ENCODE assay signal across 1 cellular context in the genomic region with DNA sequence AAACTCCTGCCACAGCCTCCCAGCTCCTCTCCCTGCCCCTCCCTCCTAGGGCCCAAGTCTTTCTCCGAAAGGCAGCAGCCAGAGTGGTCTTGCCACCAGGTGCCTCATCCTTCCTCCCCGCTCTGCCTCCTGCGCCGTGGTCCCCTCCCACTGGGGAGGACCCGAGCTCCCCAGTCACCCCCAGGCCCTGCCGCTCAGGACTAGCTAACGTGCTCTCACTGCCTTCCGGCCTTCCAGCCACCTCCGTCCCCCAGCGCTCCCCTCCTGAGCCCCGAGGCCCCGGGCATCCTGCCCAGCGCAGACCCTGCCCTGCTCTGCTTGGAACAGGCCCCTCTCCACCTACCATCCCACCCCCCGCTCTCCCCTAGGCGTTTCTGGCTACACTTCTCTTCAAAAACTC.
TF ChIP-seq lines count a peak whose summit lies in the region.

No MANE protein-coding gene starts in this region.

TF ChIP-seq in GM23338, 12 proteins besides CTCF, POLR2A, EP300 and RAD21 (continued from another document):
- TF ChIP-seq, protein P1, sequence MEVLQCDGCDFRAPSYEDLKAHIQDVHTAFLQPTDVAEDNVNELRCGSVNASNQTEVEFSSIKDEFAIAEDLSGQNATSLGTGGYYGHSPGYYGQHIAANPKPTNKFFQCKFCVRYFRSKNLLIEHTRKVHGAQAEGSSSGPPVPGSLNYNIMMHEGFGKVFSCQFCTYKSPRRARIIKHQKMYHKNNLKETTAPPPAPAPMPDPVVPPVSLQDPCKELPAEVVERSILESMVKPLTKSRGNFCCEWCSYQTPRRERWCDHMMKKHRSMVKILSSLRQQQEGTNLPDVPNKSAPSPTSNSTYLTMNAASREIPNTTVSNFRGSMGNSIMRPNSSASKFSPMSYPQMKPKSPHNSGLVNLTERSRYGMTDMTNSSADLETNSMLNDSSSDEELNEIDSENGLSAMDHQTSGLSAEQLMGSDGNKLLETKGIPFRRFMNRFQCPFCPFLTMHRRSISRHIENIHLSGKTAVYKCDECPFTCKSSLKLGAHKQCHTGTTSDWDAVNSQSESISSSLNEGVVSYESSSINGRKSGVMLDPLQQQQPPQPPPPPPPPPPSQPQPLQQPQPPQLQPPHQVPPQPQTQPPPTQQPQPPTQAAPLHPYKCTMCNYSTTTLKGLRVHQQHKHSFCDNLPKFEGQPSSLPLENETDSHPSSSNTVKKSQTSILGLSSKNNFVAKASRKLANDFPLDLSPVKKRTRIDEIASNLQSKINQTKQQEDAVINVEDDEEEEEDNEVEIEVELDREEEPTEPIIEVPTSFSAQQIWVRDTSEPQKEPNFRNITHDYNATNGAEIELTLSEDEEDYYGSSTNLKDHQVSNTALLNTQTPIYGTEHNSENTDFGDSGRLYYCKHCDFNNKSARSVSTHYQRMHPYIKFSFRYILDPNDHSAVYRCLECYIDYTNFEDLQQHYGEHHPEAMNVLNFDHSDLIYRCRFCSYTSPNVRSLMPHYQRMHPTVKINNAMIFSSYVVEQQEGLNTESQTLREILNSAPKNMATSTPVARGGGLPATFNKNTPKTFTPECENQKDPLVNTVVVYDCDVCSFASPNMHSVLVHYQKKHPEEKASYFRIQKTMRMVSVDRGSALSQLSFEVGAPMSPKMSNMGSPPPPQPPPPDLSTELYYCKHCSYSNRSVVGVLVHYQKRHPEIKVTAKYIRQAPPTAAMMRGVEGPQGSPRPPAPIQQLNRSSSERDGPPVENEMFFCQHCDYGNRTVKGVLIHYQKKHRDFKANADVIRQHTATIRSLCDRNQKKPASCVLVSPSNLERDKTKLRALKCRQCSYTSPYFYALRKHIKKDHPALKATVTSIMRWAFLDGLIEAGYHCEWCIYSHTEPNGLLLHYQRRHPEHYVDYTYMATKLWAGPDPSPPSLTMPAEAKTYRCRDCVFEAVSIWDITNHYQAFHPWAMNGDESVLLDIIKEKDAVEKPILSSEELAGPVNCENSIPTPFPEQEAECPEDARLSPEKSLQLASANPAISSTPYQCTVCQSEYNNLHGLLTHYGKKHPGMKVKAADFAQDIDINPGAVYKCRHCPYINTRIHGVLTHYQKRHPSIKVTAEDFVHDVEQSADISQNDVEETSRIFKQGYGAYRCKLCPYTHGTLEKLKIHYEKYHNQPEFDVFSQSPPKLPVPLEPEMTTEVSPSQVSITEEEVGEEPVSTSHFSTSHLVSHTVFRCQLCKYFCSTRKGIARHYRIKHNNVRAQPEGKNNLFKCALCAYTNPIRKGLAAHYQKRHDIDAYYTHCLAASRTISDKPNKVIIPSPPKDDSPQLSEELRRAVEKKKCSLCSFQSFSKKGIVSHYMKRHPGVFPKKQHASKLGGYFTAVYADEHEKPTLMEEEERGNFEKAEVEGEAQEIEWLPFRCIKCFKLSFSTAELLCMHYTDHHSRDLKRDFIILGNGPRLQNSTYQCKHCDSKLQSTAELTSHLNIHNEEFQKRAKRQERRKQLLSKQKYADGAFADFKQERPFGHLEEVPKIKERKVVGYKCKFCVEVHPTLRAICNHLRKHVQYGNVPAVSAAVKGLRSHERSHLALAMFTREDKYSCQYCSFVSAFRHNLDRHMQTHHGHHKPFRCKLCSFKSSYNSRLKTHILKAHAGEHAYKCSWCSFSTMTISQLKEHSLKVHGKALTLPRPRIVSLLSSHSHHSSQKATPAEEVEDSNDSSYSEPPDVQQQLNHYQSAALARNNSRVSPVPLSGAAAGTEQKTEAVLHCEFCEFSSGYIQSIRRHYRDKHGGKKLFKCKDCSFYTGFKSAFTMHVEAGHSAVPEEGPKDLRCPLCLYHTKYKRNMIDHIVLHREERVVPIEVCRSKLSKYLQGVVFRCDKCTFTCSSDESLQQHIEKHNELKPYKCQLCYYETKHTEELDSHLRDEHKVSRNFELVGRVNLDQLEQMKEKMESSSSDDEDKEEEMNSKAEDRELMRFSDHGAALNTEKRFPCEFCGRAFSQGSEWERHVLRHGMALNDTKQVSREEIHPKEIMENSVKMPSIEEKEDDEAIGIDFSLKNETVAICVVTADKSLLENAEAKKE (CRISPR knock-in tag; IDR thresholded peaks at IDR 0.05), result no peak
- TF ChIP-seq EZH2 (IDR thresholded peaks at IDR 0.05; ENCODE audit: low read depth, unreplicated experiment) (no peak), EZH2phosphoT487 (IDR thresholded peaks at IDR 0.05; ENCODE audit: unreplicated experiment) (no peak), JUNB (IDR thresholded peaks at IDR 0.05; ENCODE audit: unreplicated experiment) (no peak)
